Comparison of ENCODE assay signal across 8 cellular contexts in the genomic region with DNA sequence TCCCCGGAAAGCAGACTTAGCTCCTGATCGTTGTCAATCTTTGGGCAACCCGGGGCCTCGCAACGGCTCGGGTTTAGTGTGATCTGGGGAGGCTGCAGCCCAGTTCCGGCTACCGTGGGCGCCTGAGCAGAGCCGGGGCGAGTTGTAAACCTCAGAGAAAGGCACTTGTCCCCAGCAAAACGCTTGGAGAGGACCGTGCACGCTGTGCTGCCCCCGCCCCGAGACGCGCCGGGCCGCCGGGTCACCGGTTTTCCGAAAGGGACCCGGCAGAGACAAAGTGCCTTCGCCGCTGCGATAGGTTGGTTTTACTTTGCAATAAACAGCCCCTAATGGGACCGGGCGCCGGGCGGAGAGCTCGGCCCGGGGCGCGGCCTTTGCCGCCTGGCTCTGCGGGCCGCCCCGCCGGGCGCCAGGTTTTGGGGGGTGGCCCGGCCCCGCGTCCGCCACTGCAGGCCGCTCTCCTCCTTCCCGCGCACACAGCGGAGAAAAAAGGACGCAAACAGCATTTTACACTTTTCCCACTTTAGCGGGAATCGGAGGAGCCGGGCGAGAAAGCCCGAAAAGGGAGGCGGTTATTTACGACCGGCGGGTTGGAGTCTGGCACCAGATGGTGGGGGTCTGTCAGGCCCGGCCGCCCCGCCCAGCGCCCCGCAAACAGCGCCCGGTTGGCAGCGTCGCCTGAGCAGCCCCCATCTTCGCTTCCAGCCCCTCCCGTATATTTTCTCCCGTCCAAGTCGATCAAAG.
A peak's percentile ranks its signal among the peaks of the same experiment; 100 is the strongest.
DNase-seq lines count a peak whose midpoint lies in the region; ATAC-seq, FAIRE-seq and TF ChIP-seq lines count a peak whose summit lies in the region.

No MANE protein-coding gene starts in this region.

- H3K36me3 Mint-ChIP-seq in activated T-cell treated with anti-CD3 and anti-CD28 coated beads, Interleukin-2, amount 50 U/mL, for 24 hours (ENCODE audit: low read depth), result no peaks in the 10 kb centered on the region

- H3K27ac ChIP-seq in hepatocyte, result no peak overlapping the region

- H3K4me2 ChIP-seq in hepatocyte, result peak overlapping the region; percentile 94

- H3K27me3 ChIP-seq in hepatocyte, result peaks cover 71% of the 10 kb centered on the region

- DNase-seq in AG20443 (ENCODE audit: low spot score), result peak; percentile 36
- peak; percentile 61 for DNase-seq in activated T-cell treated with anti-CD3 and anti-CD28 coated beads, Interleukin-2, amount 50 U/mL, for 24 hours
- peak; percentile 21 for DNase-seq in hepatocyte (ENCODE audit: low spot score)
- DNase-seq in stimulated activated CD4-positive, alpha-beta T cell treated with anti-CD3 and anti-CD28 coated beads, Interleukin-12 subunit alpha, Interleukin-12 subunit beta, amount 100 ng/mL, for 4 hours, result peak; percentile 25
- DNase-seq in NCI-H1105 treated with DMSO at 0.1 percent for 48 hours (lab: John Stamatoyannopoulos, UW), result no peak
- DNase-seq in urothelium cell line (ENCODE audit: low spot score), result no peak

- H3K9me2 ChIP-seq in hepatocyte (replicated peaks; ENCODE audit: insufficient read depth), result no peaks in the 10 kb centered on the region

- H3K79me2 ChIP-seq in hepatocyte, result no peaks in the 10 kb centered on the region

- TF ChIP-seq CTCF in hepatocyte (IDR thresholded peaks at IDR 0.05; ENCODE audit: poor library complexity), result no peak

- peak overlapping the region; percentile 42 for H3K27ac Mint-ChIP-seq in activated T-cell treated with anti-CD3 and anti-CD28 coated beads, Interleukin-2, amount 50 U/mL, for 24 hours

- H3K9me3 ChIP-seq in hepatocyte (ENCODE audit: low read depth), result no peaks in the 10 kb centered on the region

- H3K27me3 Mint-ChIP-seq in activated T-cell treated with anti-CD3 and anti-CD28 coated beads, Interleukin-2, amount 50 U/mL, for 24 hours, result peaks cover 79% of the 10 kb centered on the region

- no peak for FAIRE-seq in urothelium cell line (lab: Jason Lieb, UNC)

- H3K4me1 ChIP-seq in hepatocyte (ENCODE audit: insufficient read depth), result peaks cover 7% of the 10 kb centered on the region

- peak overlapping the region; percentile 82 for H3K4me3 Mint-ChIP-seq in activated T-cell treated with anti-CD3 and anti-CD28 coated beads, Interleukin-2, amount 50 U/mL, for 24 hours

- ATAC-seq in GM19372 (IDR thresholded peaks at IDR 0.05; ENCODE audit: low read depth, unreplicated experiment), result peak; percentile 67
- peak; percentile 35 for ATAC-seq in HG03520 (IDR thresholded peaks at IDR 0.05; ENCODE audit: unreplicated experiment)

- peak overlapping the region; percentile 50 for H2AFZ ChIP-seq in hepatocyte

- H3K9me3 Mint-ChIP-seq in activated T-cell treated with anti-CD3 and anti-CD28 coated beads, Interleukin-2, amount 50 U/mL, for 24 hours, result no peaks in the 10 kb centered on the region

- no peaks in the 10 kb centered on the region for H3K36me3 ChIP-seq in hepatocyte (replicated peaks; ENCODE audit: insufficient read depth, low read depth)

- peaks cover 18% of the 10 kb centered on the region for H3K4me1 Mint-ChIP-seq in activated T-cell treated with anti-CD3 and anti-CD28 coated beads, Interleukin-2, amount 50 U/mL, for 24 hours (ENCODE audit: low read depth)

- no peaks in the 10 kb centered on the region for H4K20me1 ChIP-seq in hepatocyte (ENCODE audit: insufficient read depth, poor library complexity, severe bottlenecking)

- H3K4me3 ChIP-seq in hepatocyte, result peak overlapping the region; percentile 11

- 7% methylated on average over 70 of the region's 72 CpGs for WGBS in hepatocyte (ENCODE audit: low lambda C conversion rate, missing lambda C conversion rate)

Comparison
In these comparisons a context has a peak if more than half of its experiments do, and no peak if none do; other contexts are left out.
1. DNase-seq: peak in AG20443 (single experiment), activated T-cell treated with anti-CD3 and anti-CD28 coated beads, Interleukin-2, amount 50 U/mL, for 24 hours (single experiment), hepatocyte (single experiment) and stimulated activated CD4-positive, alpha-beta T cell treated with anti-CD3 and anti-CD28 coated beads, Interleukin-12 subunit alpha, Interleukin-12 subunit beta, amount 100 ng/mL, for 4 hours (single experiment); none in NCI-H1105 treated with DMSO at 0.1 percent for 48 hours (single experiment) and urothelium cell line (single experiment).